Comparison of ENCODE assay signal across 23 cellular contexts in genomic region chr3:148863297-148863696, GRCh38. TPM values are rescaled to one million over a fixed set of nuclear protein-coding genes. Genes with fewer than 3 reads are reported as not detected.
DNase-seq lines count a peak whose midpoint lies in the region; ATAC-seq, FAIRE-seq and TF ChIP-seq lines count a peak whose summit lies in the region.
"Had no signal": no experiment of that assay in that cellular context is flagged by ENCODE, and none has a peak within 500 bp of the region (broad histone marks: within the 10 kb centered on the region; RNA-seq: fewer than 3 reads in every experiment).

No MANE protein-coding gene starts in this region.

- intact Hi-C loops in psoas muscle (cut with DNase I): loop anchor here (5.0 to 10.0 kb wide), 2 partner anchors 409 to 412 kb away; no protein-coding TSS in a partner anchor
- intact Hi-C loops in posterior cingulate gyrus (cut with DNase I): no loop called here

- CTCF ChIA-PET in H1 (lab: Charles Lee; ENCODE audit: partially characterized antibody): interaction anchor here (0.6 to 12.1 kb wide), 10 partner anchors 10 to 412 kb away, joined by 3 to 189 read pairs (median 15); no protein-coding TSS in a partner anchor

- no peaks in the 10 kb centered on the region for H4K20me1 ChIP-seq in Loucy (ENCODE audit: insufficient read depth, low read length, poor library complexity, severe bottlenecking)
- H4K20me1 ChIP-seq in H1 (replicated peaks in 1 of 2; ENCODE audit: control insufficient read depth in 1 of 2, insufficient read depth in 2 of 2, low read length in 2 of 2): no peaks in the 10 kb centered on the region

- peak overlapping the region; percentile 50 for H2AFZ ChIP-seq in Loucy (ENCODE audit: low read length)
- 0 out of 2 replicates have a peak overlapping the region, but pooled peaks have one; percentile 65 for H2AFZ ChIP-seq in H1 (ENCODE audit: low read length)

- H3K56ac ChIP-seq in H1 (replicated peaks; ENCODE audit: insufficient read length, low read depth, low read length): no peak overlapping the region

- TF ChIP-seq POLR2A in H1 (IDR thresholded peaks at IDR 0.05; ENCODE audit: control extremely low read depth in 1 of 2, low read depth in 2 of 2, low read length in 2 of 2): no peak

- H4K91ac ChIP-seq in H1 (replicated peaks; ENCODE audit: insufficient read length, low read length): no peak overlapping the region

- no peak overlapping the region for H2BK12ac ChIP-seq in H1 (ENCODE audit: low read depth, low read length)

- H3K36me3 ChIP-seq in Loucy (ENCODE audit: insufficient read depth, low read length) (no peaks in the 10 kb centered on the region), H1 (ENCODE audit: control insufficient read depth in 2 of 4, insufficient read depth in 4 of 4, low read length in 3 of 4) (no peaks in the 10 kb centered on the region), psoas muscle (ENCODE audit: insufficient read depth in 1 of 2, low read depth in 1 of 2) (no peaks in the 10 kb centered on the region)
- H3K36me3 ChIP-seq: BE2C had no signal

- H3K27ac ChIP-seq in H1 (ENCODE audit: low read depth, low read length) (no peak overlapping the region), psoas muscle (no peak overlapping the region)
- H3K27ac ChIP-seq: GM23248 had no signal

- H2BK20ac ChIP-seq in H1 (ENCODE audit: low read length): no peak overlapping the region

- ATAC-seq in psoas muscle (peak in 3 of 4 donors; percentile 34 to 55 (median 34)), HG03135 (IDR thresholded peaks at IDR 0.05; ENCODE audit: unreplicated experiment) (no peak)
- ATAC-seq: HCT116 had no signal

- POLR2A ChIA-PET in H1 (lab: Charles Lee; ENCODE audit: partially characterized antibody): no interaction called here

- no peak overlapping the region for H2BK120ac ChIP-seq in H1 (replicated peaks; ENCODE audit: low read depth, low read length)

- WGBS in H1 (ENCODE audit: extremely low coverage in 1 of 2, insufficient coverage in 1 of 2, insufficient read length in 1 of 2, insufficient replicate concordance in 2 of 2, low coverage in 1 of 2, low lambda C conversion rate in 2 of 2, missing lambda C conversion rate in 1 of 2), 2 experiments: 79% methylated on average over 4 of the region's 4 CpGs; no CpG with 5 or more reads in 1 of the 2 experiments
- 12 to 24% (median 13%) methylated on average over 4 of the region's 4 CpGs for WGBS in psoas muscle, 3 donors

- no peaks in the 10 kb centered on the region for H3K79me1 ChIP-seq in H1 (ENCODE audit: low read depth, low read length)

- H4K5ac ChIP-seq in H1 (ENCODE audit: insufficient read length, low read depth, low read length): no peak overlapping the region

- no peak for TF ChIP-seq EP300 in H1 (IDR thresholded peaks at IDR 0.05; ENCODE audit: borderline replicate concordance in 1 of 2, low read depth in 2 of 2, low read length in 2 of 2)

- DNase-seq in UCSD-AML1 (lab: John Stamatoyannopoulos, UW; ENCODE audit: unreplicated experiment) (peak; percentile 10), H1 (ENCODE audit: low read depth in 1 of 2, low spot score in 2 of 2) (no peak), psoas muscle (no peak), posterior cingulate gyrus (no peak), NCI-H1694 treated with DMSO at 0.1 percent for 48 hours (lab: John Stamatoyannopoulos, UW) (no peak)
- DNase-seq: ACHN; BE2C; C1 segment of cervical spinal cord; Caco-2; CD4-positive, alpha-beta T cell; GM23248; H7; HFFc6 had no signal

- no peak overlapping the region for H3K18ac ChIP-seq in H1 (ENCODE audit: extremely low read depth, low read length)

- H3K4me2 ChIP-seq in Loucy (ENCODE audit: low read depth, low read length, poor library complexity, severe bottlenecking) (peak overlapping the region; percentile 16), H1 (ENCODE audit: insufficient read depth in 1 of 2, low read depth in 2 of 2, low read length in 2 of 2) (no peak overlapping the region)

- no peak overlapping the region for H2BK5ac ChIP-seq in H1 (ENCODE audit: low read depth, low read length)

- TF ChIP-seq RAD21 in H1 (IDR thresholded peaks at IDR 0.05 in 1 of 2, conservative IDR thresholded peaks at IDR 0.05 in 1 of 2; ENCODE audit: low read depth in 2 of 2, low read length in 2 of 2): no peak

- H3K9me3 ChIP-seq in Loucy (ENCODE audit: insufficient read depth, low read depth, low read length) (no peaks in the 10 kb centered on the region), H1 (ENCODE audit: insufficient read depth in 2 of 2, low read depth in 1 of 2, low read length in 1 of 2) (no peaks in the 10 kb centered on the region), psoas muscle (no peaks in the 10 kb centered on the region)
- H3K9me3 ChIP-seq: BE2C, Caco-2 had no signal

- H3K4me3 ChIP-seq in Loucy (ENCODE audit: low read length, poor library complexity, severe bottlenecking): no peak overlapping the region
- no peak overlapping the region for H3K4me3 ChIP-seq in H1 (ENCODE audit: extremely low read depth in 1 of 4, insufficient read depth in 2 of 4, low read depth in 3 of 4, low read length in 4 of 4)
- no peak overlapping the region for H3K4me3 ChIP-seq in psoas muscle
- H3K4me3 ChIP-seq: GM23248 had no signal

- no peaks in the 10 kb centered on the region for H3K27me3 ChIP-seq in Loucy (ENCODE audit: insufficient read depth, low read length, poor library complexity, severe bottlenecking)
- no peaks in the 10 kb centered on the region for H3K27me3 ChIP-seq in H1 (replicated peaks in 1 of 4; ENCODE audit: control insufficient read depth in 3 of 4, extremely low read depth in 1 of 4, insufficient read depth in 3 of 4, low read length in 3 of 4)
- no peaks in the 10 kb centered on the region for H3K27me3 ChIP-seq in psoas muscle (ENCODE audit: insufficient read depth in 3 of 3, low read length in 2 of 3)
- H3K27me3 ChIP-seq: BE2C had no signal

- no peak overlapping the region for H3K14ac ChIP-seq in H1 (ENCODE audit: insufficient read length)

- H3F3A ChIP-seq in Loucy (ENCODE audit: low read depth): peaks cover 3% of the 10 kb centered on the region; the same call in 1 of the 2 replicates

- no peaks in the 10 kb centered on the region for H3K23me2 ChIP-seq in H1 (ENCODE audit: low read depth, low read length)

- TF ChIP-seq CTCF in Loucy (conservative IDR thresholded peaks at IDR 0.05; ENCODE audit: low read length) (no peak), H1 (IDR thresholded peaks at IDR 0.05; ENCODE audit: control extremely low read depth in 1 of 3, insufficient read depth in 1 of 3, low read depth in 1 of 3, low read length in 3 of 3) (no peak), psoas muscle (IDR thresholded peaks at IDR 0.05) (no peak)

- H2BK15ac ChIP-seq in H1 (ENCODE audit: low read length): no peak overlapping the region

- H2AK5ac ChIP-seq in H1 (ENCODE audit: low read depth, low read length): no peak overlapping the region

- no peak overlapping the region for H3K23ac ChIP-seq in H1 (ENCODE audit: insufficient read length)

- no peaks in the 10 kb centered on the region for H3K9me2 ChIP-seq in Loucy (replicated peaks; ENCODE audit: low read depth, low read length)

- no peak overlapping the region for H3K4ac ChIP-seq in H1 (replicated peaks; ENCODE audit: insufficient read length, low read depth, low read length)

- no peak overlapping the region for H4K8ac ChIP-seq in H1 (ENCODE audit: extremely low read depth, insufficient read depth, low read length)

- H3K9ac ChIP-seq in Loucy (ENCODE audit: low read depth, low read length, poor library complexity, severe bottlenecking): peak overlapping the region; percentile 4
- no peak overlapping the region for H3K9ac ChIP-seq in H1 (replicated peaks in 1 of 4; ENCODE audit: extremely low read depth in 1 of 4, low read depth in 3 of 4, low read length in 3 of 4)
- H3K9ac ChIP-seq: GM23248 had no signal

- FAIRE-seq in H1 (lab: Jason Lieb, UNC): no peak
- FAIRE-seq: A204.1, D721Med, G401.6, GM12891, GM19239, HTR-8/SVneo had no signal

- H3K79me2 ChIP-seq in Loucy (ENCODE audit: insufficient read depth, low read length): no peaks in the 10 kb centered on the region
- H3K79me2 ChIP-seq in H1 (ENCODE audit: control insufficient read depth in 1 of 2, insufficient read depth in 2 of 2, low read length in 2 of 2): no peaks in the 10 kb centered on the region

- peaks cover 50% of the 10 kb centered on the region for H3K4me1 ChIP-seq in Loucy (ENCODE audit: insufficient read depth, low read length, poor library complexity, severe bottlenecking)
- H3K4me1 ChIP-seq in H1 (replicated peaks in 1 of 4; ENCODE audit: control insufficient read depth in 3 of 4, insufficient read depth in 4 of 4, low read length in 3 of 4): no peaks in the 10 kb centered on the region
- peaks cover 16% of the 10 kb centered on the region for H3K4me1 ChIP-seq in psoas muscle
- H3K4me1 ChIP-seq: BE2C, Caco-2 had no signal

RNA-seq across cellular contexts. Expression of gene CPA3, which starts 1.8 kb away (rescaled TPM):
- total RNA-seq in H1 (2021; fragmentation: NEBNext Ultra II Directional; extraction: Animal tissue kit (Norgen Biotek cat#: 25700)): not detected in 2 replicates
- polyA plus RNA-seq in H1 (2011; rRNA removed): not detected in 2 replicates
- not detected for polyA plus RNA-seq in H1 (2011; cell fraction: cytosol; rRNA removed)
- not detected for polyA plus RNA-seq in H1 (2011; cell fraction: nucleus; rRNA removed)
- polyA plus RNA-seq in H1 (2012, experiment 1 of 2): not detected in 4 replicates
- not detected for polyA plus RNA-seq in H1 (2012, experiment 2 of 2)
- not detected for polyA plus RNA-seq in H1 (2013, experiment 1 of 2)
- polyA plus RNA-seq in H1 (2013, experiment 2 of 2): not detected
- not detected in 2 replicates for polyA minus RNA-seq in H1 (2011; rRNA and poly(A)+ RNA removed)
- not detected for polyA minus RNA-seq in H1 (2011; cell fraction: cytosol; rRNA and poly(A)+ RNA removed)
- not detected for polyA minus RNA-seq in H1 (2011; cell fraction: nucleus; rRNA and poly(A)+ RNA removed)
- 1 to 10 TPM in 3 of 4 donors, under 1 TPM in 1; 0.74 to 3.8 (median 1.3) TPM for total RNA-seq in psoas muscle
- under 1 TPM; 0.34 to 0.68 (median 0.35) TPM for polyA plus RNA-seq in psoas muscle
- total RNA-seq: Caco-2; CD4-positive, alpha-beta T cell; GM23248; H7 had no signal
- polyA plus RNA-seq: GM23248, IgD-negative memory B cell had no signal

RNA-seq across cellular contexts. Expression of gene CPB1, which starts 35.7 kb away (rescaled TPM):
- total RNA-seq in H1 (2021; fragmentation: NEBNext Ultra II Directional; extraction: Animal tissue kit (Norgen Biotek cat#: 25700)): not detected in 2 replicates
- polyA plus RNA-seq in H1 (2011; rRNA removed) (not detected in 2 replicates), psoas muscle (1 to 10 TPM in 2 of 3 donors, under 1 TPM in 1; 0.59 to 2.0 (median 1.3) TPM)
- not detected for polyA plus RNA-seq in H1 (2011; cell fraction: cytosol; rRNA removed)
- polyA plus RNA-seq in H1 (2011; cell fraction: nucleus; rRNA removed): not detected
- not detected in 4 replicates for polyA plus RNA-seq in H1 (2012, experiment 1 of 2)
- not detected for polyA plus RNA-seq in H1 (2012, experiment 2 of 2)
- polyA plus RNA-seq in H1 (2013, experiment 1 of 2): not detected
- not detected for polyA plus RNA-seq in H1 (2013, experiment 2 of 2)
- not detected in 2 replicates for polyA minus RNA-seq in H1 (2011; rRNA and poly(A)+ RNA removed)
- polyA minus RNA-seq in H1 (2011; cell fraction: cytosol; rRNA and poly(A)+ RNA removed): not detected
- not detected for polyA minus RNA-seq in H1 (2011; cell fraction: nucleus; rRNA and poly(A)+ RNA removed)
- 1 to 10 TPM in 2 of 4 donors, under 1 TPM in 1, not detected in 1; 0.88 to 6.2 (median 2.3) TPM for total RNA-seq in psoas muscle
- total RNA-seq: Caco-2; CD4-positive, alpha-beta T cell; GM23248; HFFc6 had no signal
- polyA plus RNA-seq: GM23248, IgD-negative memory B cell had no signal
